ENCODE assay signal across 8 cellular contexts in the genomic region with DNA sequence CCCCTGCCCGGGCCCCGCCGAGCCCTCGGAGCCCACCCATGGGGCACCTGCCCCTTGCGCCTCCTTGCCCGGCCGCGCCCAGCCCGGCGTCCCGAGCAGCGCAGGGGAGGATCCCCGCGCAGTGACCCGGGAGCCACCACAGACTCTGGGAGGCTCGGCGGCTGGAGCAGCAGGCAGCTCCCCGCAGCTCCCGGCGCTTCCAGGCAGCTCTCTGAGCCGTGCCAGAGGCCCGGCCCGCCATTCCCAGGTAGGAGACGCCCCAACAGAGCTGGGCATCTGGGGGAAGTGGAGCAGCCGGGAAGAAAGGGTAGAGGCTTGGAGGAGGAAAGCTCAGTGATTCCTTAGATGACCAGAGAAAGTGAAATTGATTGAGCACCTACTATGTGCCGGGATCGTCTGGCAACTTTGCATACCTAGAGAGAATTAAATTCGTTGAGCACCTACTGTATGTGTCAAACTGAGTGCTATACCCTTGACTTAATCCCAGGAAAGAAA. TPM values are rescaled to one million over a fixed set of nuclear protein-coding genes. Genes with fewer than 3 reads are reported as not detected.
DNase-seq lines count a peak whose midpoint lies in the region; ATAC-seq and TF ChIP-seq lines count a peak whose summit lies in the region.

No MANE protein-coding gene starts in this region.

- H3K9me3 Mint-ChIP-seq in WTC11, result no peaks in the 10 kb centered on the region

- intact Hi-C loops in left lung (cut with DNase I), result no loop called here

- H3K36me3 Mint-ChIP-seq in WTC11, result no peaks in the 10 kb centered on the region

- H3K4me1 ChIP-seq in left lung (peaks cover 5 to 24% of the 10 kb centered on the region in 2 donors), thymus (ENCODE audit: control insufficient read depth, insufficient read depth, low read length) (peaks cover 13% of the 10 kb centered on the region)

- H3K4me3 Mint-ChIP-seq in WTC11, result peak overlapping the region; percentile 60

- POLR2A ChIA-PET in WTC11 (lab: Charles Lee), result interaction anchor here (1.1 kb wide), 1 partner anchor 115 kb away, joined by 3 read pairs; no protein-coding TSS in a partner anchor

- H3K9me3 ChIP-seq in left lung (no peaks in the 10 kb centered on the region), thymus (ENCODE audit: control insufficient read depth) (no peaks in the 10 kb centered on the region)

- H3K36me3 ChIP-seq in left lung (no peaks in the 10 kb centered on the region), thymus (ENCODE audit: control insufficient read depth, insufficient read depth) (no peaks in the 10 kb centered on the region)

- peaks cover 17 to 75% of the 10 kb centered on the region in 2 donors for H3K27me3 ChIP-seq in left lung
- H3K27me3 ChIP-seq in thymus (ENCODE audit: control insufficient read depth, insufficient read depth), result peaks cover 27% of the 10 kb centered on the region

- TF ChIP-seq CTCF in WTC11 (IDR thresholded peaks at IDR 0.05), result no peak
- no peak for TF ChIP-seq CTCF in left lung (IDR thresholded peaks at IDR 0.05)

- DNase-seq in NCI-H1417 (lab: John Stamatoyannopoulos, UW) (peak in 2 of 3 experiments; percentile 16 to 34), NCI-H1417 treated with DMSO at 0.1 percent for 48 hours (lab: John Stamatoyannopoulos, UW) (no peak), WTC11 (ENCODE audit: low spot score) (peak; percentile 46), left lung (peak in 1 of 2 donors; percentile 78)
- DNase-seq in stimulated activated CD8-positive, alpha-beta memory T cell treated with anti-CD3 and anti-CD28 coated beads, Interleukin-4, amount 100 ng/mL, for 48 hours, result no peak
- DNase-seq in activated naive CD4-positive, alpha-beta T cell treated with Interleukin-2 at 50 U/mL for 16 hours, result no peak
- no peak for DNase-seq in activated T-cell treated with anti-CD3 and anti-CD28 coated beads, Interleukin-2, amount 50 U/mL, for 48 hours

- no peak overlapping the region for H3K27ac ChIP-seq in left lung
- H3K27ac ChIP-seq in thymus (ENCODE audit: low read depth), result no peak overlapping the region

- peaks cover 32% of the 10 kb centered on the region for H3K27me3 Mint-ChIP-seq in WTC11 (ENCODE audit: low read depth)

- CTCF ChIA-PET in WTC11 (lab: Charles Lee), result interaction anchor here (0.6 to 2.9 kb wide), 13 partner anchors 10 to 190 kb away, joined by 3 to 21 read pairs (median 5); no protein-coding TSS in a partner anchor

- H3K27ac Mint-ChIP-seq in WTC11, result no peak overlapping the region

- peak overlapping the region; percentile 22 to 48 for H3K4me3 ChIP-seq in left lung
- peak overlapping the region; percentile 53 for H3K4me3 ChIP-seq in thymus (ENCODE audit: low read length)

- 10% methylated on average over 28 of the region's 28 CpGs for WGBS in thymus

- peak; percentile 25 for ATAC-seq in WTC11
- no peak for ATAC-seq in left lung

- H3K4me1 Mint-ChIP-seq in WTC11, result peaks cover 31% of the 10 kb centered on the region

TF ChIP-seq in WTC11, 78 proteins besides CTCF, POLR2A, EP300 and RAD21 (continues in another document):
- TF ChIP-seq GRHL2 (CRISPR knock-in tag; IDR thresholded peaks at IDR 0.05; ENCODE audit: insufficient replicate concordance, severe bottlenecking) (no peak), NR1H2 (CRISPR knock-in tag; IDR thresholded peaks at IDR 0.05) (no peak)
- TF ChIP-seq, protein P1, sequence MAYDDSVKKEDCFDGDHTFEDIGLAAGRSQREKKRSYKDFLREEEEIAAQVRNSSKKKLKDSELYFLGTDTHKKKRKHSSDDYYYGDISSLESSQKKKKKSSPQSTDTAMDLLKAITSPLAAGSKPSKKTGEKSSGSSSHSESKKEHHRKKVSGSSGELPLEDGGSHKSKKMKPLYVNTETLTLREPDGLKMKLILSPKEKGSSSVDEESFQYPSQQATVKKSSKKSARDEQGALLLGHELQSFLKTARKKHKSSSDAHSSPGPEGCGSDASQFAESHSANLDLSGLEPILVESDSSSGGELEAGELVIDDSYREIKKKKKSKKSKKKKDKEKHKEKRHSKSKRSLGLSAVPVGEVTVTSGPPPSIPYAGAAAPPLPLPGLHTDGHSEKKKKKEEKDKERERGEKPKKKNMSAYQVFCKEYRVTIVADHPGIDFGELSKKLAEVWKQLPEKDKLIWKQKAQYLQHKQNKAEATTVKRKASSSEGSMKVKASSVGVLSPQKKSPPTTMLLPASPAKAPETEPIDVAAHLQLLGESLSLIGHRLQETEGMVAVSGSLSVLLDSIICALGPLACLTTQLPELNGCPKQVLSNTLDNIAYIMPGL (CRISPR knock-in tag; IDR thresholded peaks at IDR 0.05), result no peak
- TF ChIP-seq, protein P2, sequence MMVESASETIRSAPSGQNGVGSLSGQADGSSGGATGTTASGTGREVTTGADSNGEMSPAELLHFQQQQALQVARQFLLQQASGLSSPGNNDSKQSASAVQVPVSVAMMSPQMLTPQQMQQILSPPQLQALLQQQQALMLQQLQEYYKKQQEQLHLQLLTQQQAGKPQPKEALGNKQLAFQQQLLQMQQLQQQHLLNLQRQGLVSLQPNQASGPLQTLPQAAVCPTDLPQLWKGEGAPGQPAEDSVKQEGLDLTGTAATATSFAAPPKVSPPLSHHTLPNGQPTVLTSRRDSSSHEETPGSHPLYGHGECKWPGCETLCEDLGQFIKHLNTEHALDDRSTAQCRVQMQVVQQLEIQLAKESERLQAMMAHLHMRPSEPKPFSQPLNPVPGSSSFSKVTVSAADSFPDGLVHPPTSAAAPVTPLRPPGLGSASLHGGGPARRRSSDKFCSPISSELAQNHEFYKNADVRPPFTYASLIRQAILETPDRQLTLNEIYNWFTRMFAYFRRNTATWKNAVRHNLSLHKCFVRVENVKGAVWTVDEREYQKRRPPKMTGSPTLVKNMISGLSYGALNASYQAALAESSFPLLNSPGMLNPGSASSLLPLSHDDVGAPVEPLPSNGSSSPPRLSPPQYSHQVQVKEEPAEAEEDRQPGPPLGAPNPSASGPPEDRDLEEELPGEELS (CRISPR knock-in tag; IDR thresholded peaks at IDR 0.05), result no peak
- TF ChIP-seq, protein P3, sequence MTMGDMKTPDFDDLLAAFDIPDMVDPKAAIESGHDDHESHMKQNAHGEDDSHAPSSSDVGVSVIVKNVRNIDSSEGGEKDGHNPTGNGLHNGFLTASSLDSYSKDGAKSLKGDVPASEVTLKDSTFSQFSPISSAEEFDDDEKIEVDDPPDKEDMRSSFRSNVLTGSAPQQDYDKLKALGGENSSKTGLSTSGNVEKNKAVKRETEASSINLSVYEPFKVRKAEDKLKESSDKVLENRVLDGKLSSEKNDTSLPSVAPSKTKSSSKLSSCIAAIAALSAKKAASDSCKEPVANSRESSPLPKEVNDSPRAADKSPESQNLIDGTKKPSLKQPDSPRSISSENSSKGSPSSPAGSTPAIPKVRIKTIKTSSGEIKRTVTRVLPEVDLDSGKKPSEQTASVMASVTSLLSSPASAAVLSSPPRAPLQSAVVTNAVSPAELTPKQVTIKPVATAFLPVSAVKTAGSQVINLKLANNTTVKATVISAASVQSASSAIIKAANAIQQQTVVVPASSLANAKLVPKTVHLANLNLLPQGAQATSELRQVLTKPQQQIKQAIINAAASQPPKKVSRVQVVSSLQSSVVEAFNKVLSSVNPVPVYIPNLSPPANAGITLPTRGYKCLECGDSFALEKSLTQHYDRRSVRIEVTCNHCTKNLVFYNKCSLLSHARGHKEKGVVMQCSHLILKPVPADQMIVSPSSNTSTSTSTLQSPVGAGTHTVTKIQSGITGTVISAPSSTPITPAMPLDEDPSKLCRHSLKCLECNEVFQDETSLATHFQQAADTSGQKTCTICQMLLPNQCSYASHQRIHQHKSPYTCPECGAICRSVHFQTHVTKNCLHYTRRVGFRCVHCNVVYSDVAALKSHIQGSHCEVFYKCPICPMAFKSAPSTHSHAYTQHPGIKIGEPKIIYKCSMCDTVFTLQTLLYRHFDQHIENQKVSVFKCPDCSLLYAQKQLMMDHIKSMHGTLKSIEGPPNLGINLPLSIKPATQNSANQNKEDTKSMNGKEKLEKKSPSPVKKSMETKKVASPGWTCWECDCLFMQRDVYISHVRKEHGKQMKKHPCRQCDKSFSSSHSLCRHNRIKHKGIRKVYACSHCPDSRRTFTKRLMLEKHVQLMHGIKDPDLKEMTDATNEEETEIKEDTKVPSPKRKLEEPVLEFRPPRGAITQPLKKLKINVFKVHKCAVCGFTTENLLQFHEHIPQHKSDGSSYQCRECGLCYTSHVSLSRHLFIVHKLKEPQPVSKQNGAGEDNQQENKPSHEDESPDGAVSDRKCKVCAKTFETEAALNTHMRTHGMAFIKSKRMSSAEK (CRISPR knock-in tag; IDR thresholded peaks at IDR 0.05; ENCODE audit: borderline replicate concordance), result no peak
- TF ChIP-seq, protein P4, sequence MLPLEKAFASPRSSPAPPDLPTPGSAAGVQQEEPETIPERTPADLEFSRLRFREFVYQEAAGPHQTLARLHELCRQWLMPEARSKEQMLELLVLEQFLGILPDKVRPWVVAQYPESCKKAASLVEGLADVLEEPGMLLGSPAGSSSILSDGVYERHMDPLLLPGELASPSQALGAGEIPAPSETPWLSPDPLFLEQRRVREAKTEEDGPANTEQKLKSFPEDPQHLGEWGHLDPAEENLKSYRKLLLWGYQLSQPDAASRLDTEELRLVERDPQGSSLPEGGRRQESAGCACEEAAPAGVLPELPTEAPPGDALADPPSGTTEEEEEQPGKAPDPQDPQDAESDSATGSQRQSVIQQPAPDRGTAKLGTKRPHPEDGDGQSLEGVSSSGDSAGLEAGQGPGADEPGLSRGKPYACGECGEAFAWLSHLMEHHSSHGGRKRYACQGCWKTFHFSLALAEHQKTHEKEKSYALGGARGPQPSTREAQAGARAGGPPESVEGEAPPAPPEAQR (CRISPR knock-in tag; IDR thresholded peaks at IDR 0.05), result no peak

RNA-seq across cellular contexts. Expression of a gene that starts 0.7 kb away (rescaled TPM):
- total RNA-seq in WTC11 (2021) (2.5 to 3.1 TPM (median 3.0 TPM) in 3 replicates), left lung (1 to 10 TPM; 1.2 to 1.3 TPM)
- polyA plus RNA-seq in thymus, result 1.0 TPM

Comparison
In these comparisons a context has a peak if more than half of its experiments do, and no peak if none do; other contexts are left out.
1. DNase-seq: peak in NCI-H1417 (2 of 3) and WTC11 (single experiment); none in NCI-H1417 treated with DMSO at 0.1 percent for 48 hours (single experiment), stimulated activated CD8-positive, alpha-beta memory T cell treated with anti-CD3 and anti-CD28 coated beads, Interleukin-4, amount 100 ng/mL, for 48 hours (single experiment), activated naive CD4-positive, alpha-beta T cell treated with Interleukin-2 at 50 U/mL for 16 hours (single experiment) and activated T-cell treated with anti-CD3 and anti-CD28 coated beads, Interleukin-2, amount 50 U/mL, for 48 hours (0 of 2).